Comparison of ENCODE assay signal across 27 cellular contexts in genomic region chr12:130768120-130768519, GRCh38. TPM values are rescaled to one million over a fixed set of nuclear protein-coding genes. Genes with fewer than 3 reads are reported as not detected.
A peak's percentile ranks its signal among the peaks of the same experiment; 100 is the strongest.
DNase-seq lines count a peak whose midpoint lies in the region; ATAC-seq, FAIRE-seq and TF ChIP-seq lines count a peak whose summit lies in the region.
"Had no signal": no experiment of that assay in that cellular context is flagged by ENCODE, and none has a peak within 500 bp of the region (broad histone marks: within the 10 kb centered on the region; RNA-seq: fewer than 3 reads in every experiment).

No MANE protein-coding gene starts in this region.

- FAIRE-seq in GM12878 (lab: Jason Lieb, UNC): no peak
- FAIRE-seq: small intestine had no signal

- SMC1A ChIA-PET in GM12878 (lab: Charles Lee; ENCODE audit: uncharacterized antibody, unreplicated experiment): no interaction called here

- WGBS in GM12878 (ENCODE audit: insufficient coverage, insufficient replicate concordance, low lambda C conversion rate, missing lambda C conversion rate): 2% methylated on average over 9 of the region's 9 CpGs

- no peak for TF ChIP-seq CTCF in GM12878 (IDR thresholded peaks at IDR 0.05 in 2 of 3, conservative IDR thresholded peaks at IDR 0.05 in 1 of 3; ENCODE audit: control insufficient read depth in 2 of 3, extremely low read depth in 1 of 3, insufficient read depth in 1 of 3, low read depth in 3 of 3, low read length in 3 of 3)

- in situ Hi-C loops in GM12878 (cut with MboI): no loop called here

- DNase-seq in stimulated activated naive CD4-positive, alpha-beta T cell treated with Interleukin-2 at 50 U/mL for 16 hours (lab: John Stamatoyannopoulos, UW): peak; percentile 6
- DNase-seq in stimulated activated naive CD4-positive, alpha-beta T cell (lab: John Stamatoyannopoulos, UW): no peak
- DNase-seq in HT1080 (ENCODE audit: low read depth) (peak; percentile 18), GM12878 (ENCODE audit: low read depth, low spot score) (no peak), NCI-H2171 treated with DMSO at 0.1 percent for 48 hours (lab: John Stamatoyannopoulos, UW) (no peak), DMS53 treated with DMSO at 0.1 percent for 48 hours (lab: John Stamatoyannopoulos, UW; ENCODE audit: unreplicated experiment) (no peak)
- DNase-seq: activated CD4-positive, CD25-positive, alpha-beta regulatory T cell treated with anti-CD3 and anti-CD28 coated beads, Interleukin-2, amount 50 U/mL, for 72 hours; activated CD8-positive, alpha-beta memory T cell treated with anti-CD3 and anti-CD28 coated beads for 24 hours; activated T-cell treated with anti-CD3 and anti-CD28 coated beads, Interleukin-2, amount 50 U/mL, for 48 hours; DMS53; GM23248; hippocampal formation; lower lobe of right lung; naive thymus-derived CD4-positive, alpha-beta T cell; NCI-H1092; NCI-H1694 treated with DMSO at 0.1 percent for 48 hours; OCI-M1; small intestine; stomach had no signal

- H3K27ac ChIP-seq in GM12878 (ENCODE audit: control insufficient read depth, insufficient read depth): no peak overlapping the region
- H3K27ac ChIP-seq: BLaER1 treated with 17β-estradiol and CSF1 and Interleukin-3, amounts not matched to agents 10 nM and 100 nM; GM23248; lower lobe of right lung; neutrophil; right atrium auricular region; stomach had no signal

- ATAC-seq in GM12878 (peak; percentile 70), HG03159 (IDR thresholded peaks at IDR 0.05; ENCODE audit: unreplicated experiment) (no peak)
- ATAC-seq: lower lobe of right lung; naive thymus-derived CD4-positive, alpha-beta T cell; Right ventricle myocardium inferior; SK-N-SH treated with all-trans-retinoic acid at 6 μM for 48 hours had no signal

- no peaks in the 10 kb centered on the region for H4K20me1 ChIP-seq in GM12878 (ENCODE audit: control insufficient read depth, insufficient read depth)
- H4K20me1 ChIP-seq: BLaER1 treated with 17β-estradiol and CSF1 and Interleukin-3, amounts not matched to agents 10 nM and 100 nM had no signal

- intact Hi-C loops in GM12878 (cut with micrococcal nuclease; ENCODE audit: unreplicated experiment): no loop called here

- RAD21 ChIA-PET in GM12878 (lab: Charles Lee; ENCODE audit: unreplicated experiment): no interaction called here

- no peaks in the 10 kb centered on the region for H3K27me3 ChIP-seq in GM12878 (replicated peaks in 1 of 2; ENCODE audit: control insufficient read depth in 2 of 2, insufficient read depth in 2 of 2, low read length in 1 of 2)
- H3K27me3 ChIP-seq: BLaER1 treated with 17β-estradiol and CSF1 and Interleukin-3, amounts not matched to agents 10 nM and 100 nM; right atrium auricular region had no signal

- no peak for TF ChIP-seq POLR2A in GM12878 (IDR thresholded peaks at IDR 0.05; ENCODE audit: low read depth, low read length)

- H3K36me3 ChIP-seq in GM12878 (ENCODE audit: control insufficient read depth in 2 of 2, insufficient read depth in 2 of 2, low read length in 1 of 2): no peaks in the 10 kb centered on the region
- H3K36me3 ChIP-seq: BLaER1 treated with 17β-estradiol and CSF1 and Interleukin-3, amounts not matched to agents 10 nM and 100 nM; lower lobe of right lung; neutrophil; right atrium auricular region; stomach had no signal

- TF ChIP-seq RAD21 in GM12878 (IDR thresholded peaks at IDR 0.05; ENCODE audit: insufficient read depth, low read depth, low read length): no peak

- H3K9ac ChIP-seq in GM12878 (ENCODE audit: control insufficient read depth, insufficient read depth, low read length): no peak overlapping the region
- H3K9ac ChIP-seq: BLaER1 treated with 17β-estradiol and CSF1 and Interleukin-3, amounts not matched to agents 10 nM and 100 nM; GM23248 had no signal

- POLR2A ChIA-PET in GM12878 (lab: Charles Lee): no interaction called here

- no peak overlapping the region for H3K4me2 ChIP-seq in GM12878 (ENCODE audit: control insufficient read depth, insufficient read depth)
- H3K4me2 ChIP-seq: BLaER1 treated with 17β-estradiol and CSF1 and Interleukin-3, amounts not matched to agents 10 nM and 100 nM had no signal

- BruUV-seq in GM12878 (replicated peaks; lab: Mats Ljungman, UMichigan): no TSS peak

- TF ChIP-seq EP300 in GM12878 (IDR thresholded peaks at IDR 0.05; ENCODE audit: borderline replicate concordance in 1 of 2, control insufficient read depth in 1 of 2, low read depth in 2 of 2, low read length in 2 of 2): no peak

- H3K9me3 ChIP-seq in GM12878 (replicated peaks; ENCODE audit: control insufficient read depth, insufficient read depth, low read length): peaks cover 7% of the 10 kb centered on the region; the same call in 2 of the 3 replicates
- H3K9me3 ChIP-seq: lower lobe of right lung, right atrium auricular region, stomach had no signal

- H3K4me1 ChIP-seq in GM12878 (ENCODE audit: control insufficient read depth, insufficient read depth, low read length): no peaks in the 10 kb centered on the region
- H3K4me1 ChIP-seq: BLaER1 treated with 17β-estradiol and CSF1 and Interleukin-3, amounts not matched to agents 10 nM and 100 nM; lower lobe of right lung; right atrium auricular region; stomach had no signal

- no peak overlapping the region for H3K4me3 ChIP-seq in GM12878
- H3K4me3 ChIP-seq: BLaER1 treated with 17β-estradiol and CSF1 and Interleukin-3, amounts not matched to agents 10 nM and 100 nM; GM23248; lower lobe of right lung; right atrium auricular region; stomach had no signal

- CTCF ChIA-PET in GM12878 (lab: Yijun Ruan, JAX): interaction anchor here (0.6 kb wide), 1 partner anchor 639 kb away, joined by 3 read pairs; no protein-coding TSS in a partner anchor

- H3K79me2 ChIP-seq in GM12878 (ENCODE audit: control insufficient read depth, insufficient read depth, low read length): no peaks in the 10 kb centered on the region

- no peak overlapping the region for H2AFZ ChIP-seq in GM12878 (ENCODE audit: control insufficient read depth, low read depth, low read length)
- H2AFZ ChIP-seq: GM23248 had no signal

TF ChIP-seq in GM12878, 131 proteins besides CTCF, POLR2A, EP300 and RAD21:
- TF ChIP-seq JUNB (IDR thresholded peaks at IDR 0.05): peak; percentile 60
- TF ChIP-seq RUNX3 (IDR thresholded peaks at IDR 0.05; ENCODE audit: low read length): peak; percentile 39; the same call in 1 of the 2 replicates
- no peak for TF ChIP-seq CREB1 (IDR thresholded peaks at IDR 0.05; ENCODE audit: low read depth)
TF ChIP-seq in GM12878: peak in this region for 2.

RNA-seq across cellular contexts. Expression of gene RIMBP2, which starts 52.0 kb away (rescaled TPM):
- total RNA-seq in HT1080 (2014; rRNA removed; shearing (Covaris generic)): 0.07 TPM in 1 of 2 replicates, not detected in the other
- polyA plus RNA-seq in HT1080 (2015; cell fraction: cytosol; rRNA removed): not detected in 2 replicates
- polyA plus RNA-seq in HT1080 (2015; cell fraction: nucleus; rRNA removed): not detected in 2 replicates
- total RNA-seq in GM12878 (2013; cell fraction: nucleolus; rRNA removed): 139 and 149 TPM in 2 replicates
- total RNA-seq in GM12878 (2014; rRNA removed) (0.06 and 0.22 TPM in 2 replicates), GM12878 (2014; rRNA removed; fragmentation: Illumina TruSeq; extraction: Trizol) (0.04 and 0.09 TPM in 2 replicates), GM12878 (2021) (0.41 and 0.43 TPM in 2 replicates)
- 1.8 TPM for polyA plus RNA-seq in GM12878 (2011; ENCODE audit: low read depth)
- polyA plus RNA-seq in GM12878 (2011; rRNA removed) (1.4 and 2.9 TPM in 2 replicates), GM12878 (2014; fragmentation: Illumina TruSeq; extraction: Trizol) (0.07 TPM in 1 of 2 replicates, not detected in the other), GM12878 (2014; fragmentation: Nextera tagmentation; extraction: Ambion mirVana) (under 1 TPM in 1 of 2 experiments, not detected in 1; 0.04 TPM), GM12878 (2014; rRNA removed) (0.08 and 0.11 TPM in 2 replicates), GM12878 (2016; fragmentation: Nextera tagmentation; extraction: Ambion mirVana) (under 1 TPM; 0.06 to 0.24 TPM)
- 1.4 and 1.5 TPM in 2 replicates for polyA plus RNA-seq in GM12878 (2011; cell fraction: cytosol; rRNA removed)
- polyA plus RNA-seq in GM12878 (2011; cell fraction: nucleus; rRNA removed): 9.4 and 9.6 TPM in 2 replicates
- 2.9 and 4.5 TPM in 2 replicates for polyA plus RNA-seq in GM12878 (2012)
- 2.0 and 3.5 TPM in 2 replicates for polyA minus RNA-seq in GM12878 (2011; rRNA and poly(A)+ RNA removed)
- polyA minus RNA-seq in GM12878 (2011; cell fraction: cytosol; rRNA and poly(A)+ RNA removed): 0.52 and 0.80 TPM in 2 replicates
- polyA minus RNA-seq in GM12878 (2011; cell fraction: nucleus; rRNA and poly(A)+ RNA removed): 1.8 and 6.6 TPM in 2 replicates
- total RNA-seq: GM23248, Right ventricle myocardium inferior had no signal
- polyA plus RNA-seq: AG04450; GM23248; IgD-negative memory B cell; naive thymus-derived CD4-positive, alpha-beta T cell had no signal

Comparison
In these comparisons a context has a peak if more than half of its experiments do, and no peak if none do; other contexts are left out.
1. DNase-seq: peak in stimulated activated naive CD4-positive, alpha-beta T cell treated with Interleukin-2 at 50 U/mL for 16 hours (single experiment) and HT1080 (single experiment); none in stimulated activated naive CD4-positive, alpha-beta T cell (0 of 6), GM12878 (single experiment), NCI-H2171 treated with DMSO at 0.1 percent for 48 hours (single experiment) and DMS53 treated with DMSO at 0.1 percent for 48 hours (single experiment).